ENCODE assay signal across 8 cellular contexts in the genomic region with DNA sequence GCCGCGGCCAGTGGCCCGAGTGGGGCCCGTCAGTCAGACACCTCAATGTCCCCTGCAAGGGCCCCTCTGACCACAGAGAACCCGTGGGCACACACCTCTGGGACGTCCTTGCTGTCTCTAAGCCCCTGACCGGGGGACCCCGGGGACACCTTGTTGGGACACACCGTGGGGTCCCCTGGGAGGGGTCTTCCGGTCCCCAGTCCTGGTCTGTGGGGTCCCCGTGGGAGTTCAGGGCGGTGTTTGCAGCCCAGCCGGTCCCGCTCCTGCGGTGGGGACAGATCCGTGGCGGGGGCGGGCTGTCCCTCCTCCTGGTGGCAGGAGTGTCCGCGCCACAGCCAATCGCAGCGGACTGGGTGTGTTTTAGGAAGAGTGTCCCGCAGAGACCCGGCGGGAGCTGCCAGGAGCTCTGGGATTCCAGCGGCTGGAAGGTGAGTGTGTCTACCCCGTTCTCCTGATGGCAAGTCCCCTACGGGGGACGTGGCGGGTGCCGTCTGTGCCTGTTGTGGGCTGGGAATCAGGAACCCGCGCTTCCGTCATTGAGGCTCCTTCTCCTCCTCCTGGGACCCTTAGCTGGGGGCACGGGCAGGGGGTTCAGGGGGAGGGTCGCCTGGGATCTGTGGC. TPM values are rescaled to one million over a fixed set of nuclear protein-coding genes. Genes with fewer than 3 reads are reported as not detected.
DNase-seq lines count a peak whose midpoint lies in the region; ATAC-seq and TF ChIP-seq lines count a peak whose summit lies in the region.

No MANE protein-coding gene starts in this region.

- H3K27me3 ChIP-seq in DND-41 (ENCODE audit: insufficient read depth, low read length, poor library complexity) (peaks cover 9% of the 10 kb centered on the region), H7 (ENCODE audit: control insufficient read depth, insufficient read depth, low read length) (no peaks in the 10 kb centered on the region), adrenal gland (no peaks in the 10 kb centered on the region), sigmoid colon (peaks cover 0 to 18% (median 8%) of the 10 kb centered on the region in 3 donors)

- H4K20me1 ChIP-seq in DND-41 (ENCODE audit: insufficient read depth, low read length) = no peaks in the 10 kb centered on the region

- no peaks in the 10 kb centered on the region for H3K79me2 ChIP-seq in DND-41 (ENCODE audit: insufficient read depth, low read length)

- H3K4me2 ChIP-seq in DND-41 (ENCODE audit: insufficient read depth, low read length) = peak overlapping the region; percentile 26; the same call in 1 of the 2 replicates

- peaks cover 11% of the 10 kb centered on the region for H3K4me1 ChIP-seq in DND-41 (ENCODE audit: insufficient read depth, low read length)
- peaks cover 6 to 15% of the 10 kb centered on the region in 2 donors for H3K4me1 ChIP-seq in adrenal gland (replicated peaks in 1 of 2)
- H3K4me1 ChIP-seq in sigmoid colon = peaks cover 0 to 19% (median 18%) of the 10 kb centered on the region in 4 donors

- TF ChIP-seq CTCF in DND-41 (IDR thresholded peaks at IDR 0.05; ENCODE audit: borderline replicate concordance, extremely low read depth, low read length, poor library complexity, severe bottlenecking) (no peak), adrenal gland (IDR thresholded peaks at IDR 0.05) (peak in 1 of 6 experiments; percentile 27), sigmoid colon (IDR thresholded peaks at IDR 0.05) (no peak)

- H3K4me3 ChIP-seq in DND-41 (ENCODE audit: low read depth in 1 of 2, low read length in 2 of 2) = no peak overlapping the region
- H3K4me3 ChIP-seq in H7 (ENCODE audit: insufficient read depth, low read depth, low read length) = peak overlapping the region; percentile 71
- H3K4me3 ChIP-seq in adrenal gland = peak overlapping the region in 3 of 4 donors; percentile 7 to 62 (median 26)
- H3K4me3 ChIP-seq in sigmoid colon = peak overlapping the region; percentile 22 to 50 (median 48)

- no peak overlapping the region for H2AFZ ChIP-seq in DND-41 (ENCODE audit: low read depth, low read length)

- TF ChIP-seq EP300 in sigmoid colon (IDR thresholded peaks at IDR 0.05) = no peak

- TF ChIP-seq POLR2A in adrenal gland (IDR thresholded peaks at IDR 0.05) (no peak), sigmoid colon (IDR thresholded peaks at IDR 0.05) (peak in 1 of 2 donors; percentile 55)

- H3K27ac ChIP-seq in DND-41 (ENCODE audit: low read length) = no peak overlapping the region
- H3K27ac ChIP-seq in adrenal gland = peak overlapping the region in 1 of 5 donors; percentile 45
- H3K27ac ChIP-seq in sigmoid colon = peak overlapping the region in 3 of 4 donors; percentile 10 to 51 (median 47)

- H3K9me3 ChIP-seq in DND-41 (ENCODE audit: insufficient read depth, low read length, severe bottlenecking) (no peaks in the 10 kb centered on the region), adrenal gland (replicated peaks in 1 of 3) (no peaks in the 10 kb centered on the region), sigmoid colon (no peaks in the 10 kb centered on the region)

- H3K9ac ChIP-seq in DND-41 (ENCODE audit: low read depth, low read length) = no peak overlapping the region

- H3K36me3 ChIP-seq in DND-41 (ENCODE audit: insufficient read depth, low read length) (no peaks in the 10 kb centered on the region), H7 (replicated peaks; ENCODE audit: control insufficient read depth, insufficient read depth, low read length) (no peaks in the 10 kb centered on the region; the same call in 1 of the 2 replicates), adrenal gland (replicated peaks in 1 of 2) (no peaks in the 10 kb centered on the region), sigmoid colon (no peaks in the 10 kb centered on the region)

- ATAC-seq in DND-41 (ENCODE audit: insufficient read depth, low read depth) = peak; percentile 43; the same call in 2 of the 3 replicates

- DNase-seq in DND-41 (no peak), H7 (peak; percentile 94), NCI-H460 (ENCODE audit: extremely low read depth, low read depth) (peak; percentile 52), adrenal gland (peak; percentile 61 to 86 (median 76)), hepatic stellate cell (ENCODE audit: low spot score) (peak; percentile 96), sigmoid colon (peak; percentile 88), NCI-H69 (lab: John Stamatoyannopoulos, UW) (no peak), GOT3 (lab: John Stamatoyannopoulos, UW) (no peak)

- intact Hi-C loops in adrenal gland (cut with DNase I) (no loop called here), sigmoid colon (cut with DNase I) (no loop called here)

- WGBS in adrenal gland, 4 donors = 0 to 8% (median 2%) methylated on average over 3 to 36 of the region's 36 CpGs
- 1 to 6% methylated on average over 36 of the region's 36 CpGs for WGBS in sigmoid colon, 2 donors

RNA-seq across cellular contexts. Expression of a gene that starts 5.1 kb away (rescaled TPM):
- total RNA-seq in H7 (2014; rRNA removed; shearing (Covaris generic)) = 86.3 and 92.0 TPM in 2 replicates
- total RNA-seq in NCI-H460 (2014; rRNA removed; shearing (Covaris generic)) = 5.5 and 6.5 TPM in 2 replicates
- 0.68 and 1.4 TPM in 2 replicates for polyA plus RNA-seq in NCI-H460 (2014; cell fraction: nucleus; rRNA removed)
- 1 to 10 TPM; 1.2 to 7.8 (median 5.8) TPM for total RNA-seq in adrenal gland
- polyA plus RNA-seq in adrenal gland = 10 to 100 TPM in 1 of 3 donors, 1 to 10 TPM in 2; 1.4 to 14.3 (median 9.9) TPM
- 1 to 10 TPM; 2.5 to 6.8 (median 3.6) TPM for total RNA-seq in sigmoid colon
- polyA plus RNA-seq in sigmoid colon = 10 to 100 TPM in 1 of 3 donors, 1 to 10 TPM in 2; 5.1 to 29.8 (median 9.6) TPM

RNA-seq across cellular contexts. Expression of a gene that starts 42.5 kb away (rescaled TPM):
- 38.4 and 48.9 TPM in 2 replicates for total RNA-seq in H7 (2014; rRNA removed; shearing (Covaris generic))
- total RNA-seq in NCI-H460 (2014; rRNA removed; shearing (Covaris generic)) = 50.5 and 58.6 TPM in 2 replicates
- 121 and 149 TPM in 2 replicates for polyA plus RNA-seq in NCI-H460 (2014; cell fraction: nucleus; rRNA removed)
- total RNA-seq in adrenal gland = 10 to 100 TPM; 29.8 to 57.1 (median 38.1) TPM
- polyA plus RNA-seq in adrenal gland = 10 to 100 TPM in 2 of 3 donors, 1 to 10 TPM in 1; 5.3 to 53.3 (median 40.5) TPM
- total RNA-seq in sigmoid colon = 10 to 100 TPM; 22.4 to 40.3 (median 30.9) TPM
- 10 to 100 TPM; 36.0 to 65.8 (median 36.5) TPM for polyA plus RNA-seq in sigmoid colon

Comparison
In these comparisons a context has a peak if more than half of its experiments do, and no peak if none do; other contexts are left out.
1. DNase-seq: peak in H7 (single experiment), NCI-H460 (single experiment), adrenal gland (7 of 7), hepatic stellate cell (single experiment) and sigmoid colon (single experiment); none in DND-41 (single experiment), NCI-H69 (single experiment) and GOT3 (single experiment).
2. H3K4me3 ChIP-seq: peak in H7 (single experiment), adrenal gland (3 of 4) and sigmoid colon (4 of 4); none in DND-41 (0 of 2).